20 cellular contexts compared by ENCODE assay signal in the genomic region with DNA sequence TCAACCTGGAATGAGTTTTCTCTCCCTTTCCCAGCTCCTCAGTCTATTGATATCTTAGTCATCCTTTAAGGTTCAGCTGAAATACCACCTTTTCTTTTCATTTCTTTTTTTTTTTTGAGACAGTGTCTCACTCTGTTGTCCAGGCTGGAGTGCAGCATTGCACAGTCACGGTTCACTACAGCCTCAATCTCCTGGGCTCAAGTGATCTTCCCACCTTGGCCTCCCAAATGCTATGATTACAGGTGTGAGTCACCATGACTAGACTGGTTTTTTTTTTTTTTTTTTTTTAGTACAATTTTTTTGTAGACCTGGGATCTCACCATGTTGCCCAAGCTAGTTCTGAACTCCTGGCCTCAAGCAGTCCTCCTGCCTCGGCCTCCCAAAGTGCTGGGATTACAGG. TPM values are rescaled to one million over a fixed set of nuclear protein-coding genes. Genes with fewer than 3 reads are reported as not detected.
DNase-seq lines count a peak whose midpoint lies in the region; ATAC-seq and TF ChIP-seq lines count a peak whose summit lies in the region.
"Had no signal": no experiment of that assay in that cellular context is flagged by ENCODE, and none has a peak within 500 bp of the region (broad histone marks: within the 10 kb centered on the region; RNA-seq: fewer than 3 reads in every experiment).

No MANE protein-coding gene starts in this region.

- no peak overlapping the region for H3K27ac Mint-ChIP-seq in activated CD4-positive, alpha-beta T cell treated with anti-CD3 and anti-CD28 coated beads for 36 hours
- H3K27ac Mint-ChIP-seq: CD8-positive, alpha-beta memory T cell; dendritic cell treated with granulocyte-macrophage colony-stimulating factor and Interleukin-4, amounts not matched to agents 40 ng/mL and 50 ng/mL, for 4 days; memory B cell; stimulated activated memory B cell treated with anti-CD40 and anti-IgM and Interleukin-4, amounts not matched to agents 10 μg/mL and 1 μg/mL and 100 μg/mL, for 72 hours had no signal

- peaks cover 9% of the 10 kb centered on the region for H3K36me3 Mint-ChIP-seq in activated CD4-positive, alpha-beta T cell treated with anti-CD3 and anti-CD28 coated beads for 36 hours (ENCODE audit: low read depth)

- POLR2A ChIA-PET in activated CD4-positive, alpha-beta T cell treated with anti-CD3 and anti-CD28 coated beads for 36 hours (lab: Charles Lee): no interaction called here

- no peaks in the 10 kb centered on the region for H3K27me3 ChIP-seq in HL-60 (ENCODE audit: insufficient read depth, poor library complexity, severe bottlenecking)
- H3K27me3 ChIP-seq: vagina had no signal

- peak overlapping the region; percentile 25 for H3K27ac ChIP-seq in HL-60 (replicated peaks)
- H3K27ac ChIP-seq: vagina had no signal

- CTCF ChIA-PET in activated CD4-positive, alpha-beta T cell treated with anti-CD3 and anti-CD28 coated beads for 36 hours (lab: Charles Lee): interaction anchor here (1.3 kb wide), 1 partner anchor 15 kb away, joined by 5 read pairs; no protein-coding TSS in a partner anchor

- H3K4me1 Mint-ChIP-seq in activated CD4-positive, alpha-beta T cell treated with anti-CD3 and anti-CD28 coated beads for 36 hours: peaks cover 32% of the 10 kb centered on the region

- H3K4me3 ChIP-seq in HL-60 (replicated peaks; ENCODE audit: insufficient read depth, low read length): no peak overlapping the region
- H3K4me3 ChIP-seq: vagina had no signal

- peak; percentile 60 for ATAC-seq in activated CD4-positive, alpha-beta T cell treated with anti-CD3 and anti-CD28 coated beads for 36 hours
- ATAC-seq: stimulated activated memory B cell treated with anti-CD40 and anti-IgM and Interleukin-4, amounts not matched to agents 10 μg/mL and 1 μg/mL and 100 μg/mL, for 72 hours had no signal

- DNase-seq in activated CD4-positive, alpha-beta T cell treated with anti-CD3 and anti-CD28 coated beads for 36 hours: peak; percentile 15
- DNase-seq in activated CD4-positive, alpha-beta T cell treated with anti-CD3 and anti-CD28 coated beads, Interleukin-2, amount 50 U/mL, for 4 hours: no peak
- DNase-seq in HL-60 (ENCODE audit: low read depth in 1 of 2, low spot score in 1 of 2) (no peak), amniotic epithelial cell (ENCODE audit: low read depth) (peak; percentile 49), kidney tubule cell (ENCODE audit: low spot score) (peak; percentile 98), GM10266 (ENCODE audit: extremely low spot score) (no peak), NCI-H1436 treated with DMSO at 0.1 percent for 48 hours (lab: John Stamatoyannopoulos, UW) (no peak), middle frontal gyrus (ENCODE audit: extremely low spot score, low spot score) (no peak)
- DNase-seq: activated CD4-positive, CD25-positive, alpha-beta regulatory T cell treated with anti-CD3 and anti-CD28 coated beads, Interleukin-2, amount 50 U/mL, for 72 hours; activated T-cell treated with anti-CD3 and anti-CD28 coated beads, Interleukin-2, amount 50 U/mL, for 48 hours; anterior cingulate cortex; CD8-positive, alpha-beta memory T cell; GDM1; NCI-H1105 treated with DMSO at 0.1 percent for 48 hours; NCI-H510A treated with DMSO at 0.1 percent for 48 hours; stimulated activated CD4-positive, alpha-beta T cell treated with anti-CD3 and anti-CD28 coated beads, Interleukin-4, amount 100 ng/mL, for 24 hours had no signal

- H3K4me3 Mint-ChIP-seq in activated CD4-positive, alpha-beta T cell treated with anti-CD3 and anti-CD28 coated beads for 36 hours: no peak overlapping the region
- H3K4me3 Mint-ChIP-seq: CD8-positive, alpha-beta memory T cell; dendritic cell treated with granulocyte-macrophage colony-stimulating factor and Interleukin-4, amounts not matched to agents 40 ng/mL and 50 ng/mL, for 4 days; memory B cell; stimulated activated memory B cell treated with anti-CD40 and anti-IgM and Interleukin-4, amounts not matched to agents 10 μg/mL and 1 μg/mL and 100 μg/mL, for 72 hours had no signal

- no peaks in the 10 kb centered on the region for H3K9me3 Mint-ChIP-seq in activated CD4-positive, alpha-beta T cell treated with anti-CD3 and anti-CD28 coated beads for 36 hours (ENCODE audit: low read depth)
- H3K9me3 Mint-ChIP-seq: CD8-positive, alpha-beta memory T cell; dendritic cell treated with granulocyte-macrophage colony-stimulating factor and Interleukin-4, amounts not matched to agents 40 ng/mL and 50 ng/mL, for 4 days; memory B cell; stimulated activated memory B cell treated with anti-CD40 and anti-IgM and Interleukin-4, amounts not matched to agents 10 μg/mL and 1 μg/mL and 100 μg/mL, for 72 hours had no signal

- TF ChIP-seq CTCF in HL-60 (IDR thresholded peaks at IDR 0.05; ENCODE audit: insufficient read depth, low read length) (no peak), GM10266 (IDR thresholded peaks at IDR 0.05; ENCODE audit: control insufficient read depth, insufficient read depth, low read depth, missing control alignments) (no peak)

- intact Hi-C loops in activated CD4-positive, alpha-beta T cell treated with anti-CD3 and anti-CD28 coated beads for 36 hours (cut with DNase I, micrococcal nuclease): no loop called here

- no peaks in the 10 kb centered on the region for H3K27me3 Mint-ChIP-seq in activated CD4-positive, alpha-beta T cell treated with anti-CD3 and anti-CD28 coated beads for 36 hours
- H3K27me3 Mint-ChIP-seq: CD8-positive, alpha-beta memory T cell; dendritic cell treated with granulocyte-macrophage colony-stimulating factor and Interleukin-4, amounts not matched to agents 40 ng/mL and 50 ng/mL, for 4 days; memory B cell; stimulated activated memory B cell treated with anti-CD40 and anti-IgM and Interleukin-4, amounts not matched to agents 10 μg/mL and 1 μg/mL and 100 μg/mL, for 72 hours had no signal

RNA-seq across cellular contexts. Expression of gene AFF1, which starts 28.9 kb away (rescaled TPM):
- total RNA-seq in activated CD4-positive, alpha-beta T cell treated with anti-CD3 and anti-CD28 coated beads for 36 hours: 10 to 100 TPM; 47.3 to 57.8 TPM

Comparison
In these comparisons a context has a peak if more than half of its experiments do, and no peak if none do; other contexts are left out.
1. DNase-seq: peak in activated CD4-positive, alpha-beta T cell treated with anti-CD3 and anti-CD28 coated beads for 36 hours (single experiment), amniotic epithelial cell (single experiment) and kidney tubule cell (single experiment); none in activated CD4-positive, alpha-beta T cell treated with anti-CD3 and anti-CD28 coated beads, Interleukin-2, amount 50 U/mL, for 4 hours (0 of 2), HL-60 (0 of 2), GM10266 (single experiment), NCI-H1436 treated with DMSO at 0.1 percent for 48 hours (single experiment) and middle frontal gyrus (single experiment).